ENCODE assay signal across 1 cellular context in the genomic region with DNA sequence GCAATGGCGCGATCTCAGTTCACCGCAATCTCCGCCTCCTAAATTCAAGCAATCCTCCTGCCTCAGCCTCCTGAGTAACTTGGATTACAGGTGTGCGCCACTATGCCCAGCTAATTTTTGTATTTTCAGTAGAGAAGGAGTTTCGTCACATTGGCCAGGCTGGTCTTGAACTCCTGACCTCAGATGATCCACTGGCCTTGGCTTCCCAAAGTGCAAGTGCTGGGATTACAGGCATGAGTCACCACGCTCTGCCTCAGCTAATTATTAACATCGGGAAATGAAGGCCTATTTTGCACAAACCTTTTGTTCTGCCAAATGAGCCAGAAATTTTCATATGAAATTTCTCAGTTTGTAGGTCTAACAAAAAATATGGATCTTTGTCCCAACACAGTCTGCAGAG.
TF ChIP-seq lines count a peak whose summit lies in the region.

No MANE protein-coding gene starts in this region.

TF ChIP-seq in HepG2, 621 proteins besides CTCF, POLR2A, EP300 and RAD21 (continued from another document and continues in another):
- TF ChIP-seq DR1 (CRISPR knock-in tag; IDR thresholded peaks at IDR 0.05) (no peak), KLF16 (CRISPR knock-in tag; IDR thresholded peaks at IDR 0.05) (no peak), NR2F1 (CRISPR knock-in tag; IDR thresholded peaks at IDR 0.05) (peak in 1 of 2 experiments; percentile 85; a peak in 3 of 4 replicates), ZNF550 (CRISPR knock-in tag; IDR thresholded peaks at IDR 0.05; ENCODE audit: borderline replicate concordance) (no peak), KLF12 (CRISPR knock-in tag; IDR thresholded peaks at IDR 0.05; ENCODE audit: borderline replicate concordance) (no peak), FIP1L1 (IDR thresholded peaks at IDR 0.05; ENCODE audit: borderline replicate concordance, insufficient read depth, low read depth, low read length) (no peak), AKNA (CRISPR knock-in tag; IDR thresholded peaks at IDR 0.05; ENCODE audit: borderline replicate concordance) (no peak), KLF11 (CRISPR knock-in tag; IDR thresholded peaks at IDR 0.05) (no peak), ATF7 (IDR thresholded peaks at IDR 0.05) (no peak), ATF7 (CRISPR knock-in tag; IDR thresholded peaks at IDR 0.05) (no peak), ARHGAP35 (CRISPR knock-in tag; IDR thresholded peaks at IDR 0.05; ENCODE audit: borderline replicate concordance) (no peak), PREB (CRISPR knock-in tag; IDR thresholded peaks at IDR 0.05) (no peak), NFIB (CRISPR knock-in tag; IDR thresholded peaks at IDR 0.05; ENCODE audit: borderline replicate concordance) (no peak), ZNF207 (IDR thresholded peaks at IDR 0.05; ENCODE audit: borderline replicate concordance) (no peak), FLYWCH1 (CRISPR knock-in tag; IDR thresholded peaks at IDR 0.05) (no peak), RARA (CRISPR knock-in tag; IDR thresholded peaks at IDR 0.05) (peak; percentile 63), MZF1 (CRISPR knock-in tag; IDR thresholded peaks at IDR 0.05; ENCODE audit: borderline replicate concordance) (no peak), ZBTB3 (CRISPR knock-in tag; IDR thresholded peaks at IDR 0.05; ENCODE audit: borderline replicate concordance, low read depth) (no peak), MTA1 (CRISPR knock-in tag; IDR thresholded peaks at IDR 0.05; ENCODE audit: borderline replicate concordance) (no peak), ZSCAN21 (CRISPR knock-in tag; IDR thresholded peaks at IDR 0.05; ENCODE audit: borderline replicate concordance) (no peak), ATF7-NPFF (CRISPR knock-in tag; IDR thresholded peaks at IDR 0.05; ENCODE audit: low read depth) (no peak), ZBTB2 (CRISPR knock-in tag; IDR thresholded peaks at IDR 0.05; ENCODE audit: low read depth) (no peak), ZNF850 (CRISPR knock-in tag; conservative IDR thresholded peaks at IDR 0.05) (no peak), ZNF674 (CRISPR knock-in tag; IDR thresholded peaks at IDR 0.05; ENCODE audit: low read depth) (no peak), ZNF441 (CRISPR knock-in tag; IDR thresholded peaks at IDR 0.05; ENCODE audit: borderline replicate concordance) (no peak), FOXO4 (CRISPR knock-in tag; conservative IDR thresholded peaks at IDR 0.05) (no peak), ZNF44 (CRISPR knock-in tag; IDR thresholded peaks at IDR 0.05) (no peak), ZFP37 (CRISPR knock-in tag; IDR thresholded peaks at IDR 0.05; ENCODE audit: borderline replicate concordance) (no peak), GLI4 (CRISPR knock-in tag; IDR thresholded peaks at IDR 0.05; ENCODE audit: borderline replicate concordance) (no peak), HNF1A (IDR thresholded peaks at IDR 0.05; ENCODE audit: low read depth) (peak; percentile 71), HNF1A (CRISPR knock-in tag; IDR thresholded peaks at IDR 0.05; ENCODE audit: borderline replicate concordance) (0 out of 2 replicates have a peak, but pooled peaks have one; percentile 52), DBP (CRISPR knock-in tag; IDR thresholded peaks at IDR 0.05; ENCODE audit: not compliant biosample characterization) (no peak), ZNF792 (CRISPR knock-in tag; IDR thresholded peaks at IDR 0.05) (no peak)
- TF ChIP-seq, protein P1, sequence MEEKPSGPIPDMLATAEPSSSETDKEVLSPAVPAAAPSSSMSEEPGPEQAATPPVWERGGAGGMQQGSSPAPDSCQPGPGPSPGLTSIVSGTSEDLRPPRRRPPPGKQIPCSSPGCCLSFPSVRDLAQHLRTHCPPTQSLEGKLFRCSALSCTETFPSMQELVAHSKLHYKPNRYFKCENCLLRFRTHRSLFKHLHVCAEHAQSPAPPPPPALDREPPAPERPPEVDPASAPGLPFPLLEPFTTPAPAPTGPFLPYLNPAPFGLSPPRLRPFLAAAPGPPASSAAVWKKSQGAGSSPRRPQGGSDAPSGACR (CRISPR knock-in tag; IDR thresholded peaks at IDR 0.05) = no peak
- TF ChIP-seq, protein P2, sequence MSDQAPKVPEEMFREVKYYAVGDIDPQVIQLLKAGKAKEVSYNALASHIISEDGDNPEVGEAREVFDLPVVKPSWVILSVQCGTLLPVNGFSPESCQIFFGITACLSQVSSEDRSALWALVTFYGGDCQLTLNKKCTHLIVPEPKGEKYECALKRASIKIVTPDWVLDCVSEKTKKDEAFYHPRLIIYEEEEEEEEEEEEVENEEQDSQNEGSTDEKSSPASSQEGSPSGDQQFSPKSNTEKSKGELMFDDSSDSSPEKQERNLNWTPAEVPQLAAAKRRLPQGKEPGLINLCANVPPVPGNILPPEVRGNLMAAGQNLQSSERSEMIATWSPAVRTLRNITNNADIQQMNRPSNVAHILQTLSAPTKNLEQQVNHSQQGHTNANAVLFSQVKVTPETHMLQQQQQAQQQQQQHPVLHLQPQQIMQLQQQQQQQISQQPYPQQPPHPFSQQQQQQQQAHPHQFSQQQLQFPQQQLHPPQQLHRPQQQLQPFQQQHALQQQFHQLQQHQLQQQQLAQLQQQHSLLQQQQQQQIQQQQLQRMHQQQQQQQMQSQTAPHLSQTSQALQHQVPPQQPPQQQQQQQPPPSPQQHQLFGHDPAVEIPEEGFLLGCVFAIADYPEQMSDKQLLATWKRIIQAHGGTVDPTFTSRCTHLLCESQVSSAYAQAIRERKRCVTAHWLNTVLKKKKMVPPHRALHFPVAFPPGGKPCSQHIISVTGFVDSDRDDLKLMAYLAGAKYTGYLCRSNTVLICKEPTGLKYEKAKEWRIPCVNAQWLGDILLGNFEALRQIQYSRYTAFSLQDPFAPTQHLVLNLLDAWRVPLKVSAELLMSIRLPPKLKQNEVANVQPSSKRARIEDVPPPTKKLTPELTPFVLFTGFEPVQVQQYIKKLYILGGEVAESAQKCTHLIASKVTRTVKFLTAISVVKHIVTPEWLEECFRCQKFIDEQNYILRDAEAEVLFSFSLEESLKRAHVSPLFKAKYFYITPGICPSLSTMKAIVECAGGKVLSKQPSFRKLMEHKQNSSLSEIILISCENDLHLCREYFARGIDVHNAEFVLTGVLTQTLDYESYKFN (CRISPR knock-in tag; conservative IDR thresholded peaks at IDR 0.05) = no peak
- TF ChIP-seq, protein P3, sequence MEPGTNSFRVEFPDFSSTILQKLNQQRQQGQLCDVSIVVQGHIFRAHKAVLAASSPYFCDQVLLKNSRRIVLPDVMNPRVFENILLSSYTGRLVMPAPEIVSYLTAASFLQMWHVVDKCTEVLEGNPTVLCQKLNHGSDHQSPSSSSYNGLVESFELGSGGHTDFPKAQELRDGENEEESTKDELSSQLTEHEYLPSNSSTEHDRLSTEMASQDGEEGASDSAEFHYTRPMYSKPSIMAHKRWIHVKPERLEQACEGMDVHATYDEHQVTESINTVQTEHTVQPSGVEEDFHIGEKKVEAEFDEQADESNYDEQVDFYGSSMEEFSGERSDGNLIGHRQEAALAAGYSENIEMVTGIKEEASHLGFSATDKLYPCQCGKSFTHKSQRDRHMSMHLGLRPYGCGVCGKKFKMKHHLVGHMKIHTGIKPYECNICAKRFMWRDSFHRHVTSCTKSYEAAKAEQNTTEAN (CRISPR knock-in tag; conservative IDR thresholded peaks at IDR 0.05) = no peak
